Comparison of ENCODE assay signal across 16 cellular contexts in genomic region chr17:79830763-79831366, GRCh38. TPM values are rescaled to one million over a fixed set of nuclear protein-coding genes. Genes with fewer than 3 reads are reported as not detected.
DNase-seq lines count a peak whose midpoint lies in the region; ATAC-seq and TF ChIP-seq lines count a peak whose summit lies in the region.
"Had no signal": no experiment of that assay in that cellular context is flagged by ENCODE, and none has a peak within 500 bp of the region (broad histone marks: within the 10 kb centered on the region; RNA-seq: fewer than 3 reads in every experiment).

No MANE protein-coding gene starts in this region.

- peak overlapping the region; percentile 57 for H3K4me3 Mint-ChIP-seq in type B pancreatic cell
- H3K4me3 Mint-ChIP-seq in endothelial cell (ENCODE audit: unreplicated experiment), result no peak overlapping the region
- H3K4me3 Mint-ChIP-seq: activated CD8-positive, alpha-beta memory T cell treated with anti-CD3 and anti-CD28 coated beads, Interleukin-2, amount 10 ng/mL, durations not matched to agents 7 days and 5 days had no signal

- peak overlapping the region; percentile 86 for H3K27ac ChIP-seq in left ventricle myocardium inferior (replicated peaks)
- H3K27ac ChIP-seq: hepatocyte had no signal

- no peaks in the 10 kb centered on the region for H3K27me3 ChIP-seq in left ventricle myocardium inferior (ENCODE audit: low read depth)
- H3K27me3 ChIP-seq: hepatocyte had no signal

- no peak overlapping the region for H3K4me3 ChIP-seq in left ventricle myocardium inferior
- H3K4me3 ChIP-seq: hepatocyte, transverse colon had no signal

- intact Hi-C loops in left ventricle myocardium inferior (cut with micrococcal nuclease), result no loop called here
- intact Hi-C loops in left ventricle myocardium superior (cut with micrococcal nuclease), result no loop called here

- peaks cover 26% of the 10 kb centered on the region for H3K27me3 Mint-ChIP-seq in type B pancreatic cell
- H3K27me3 Mint-ChIP-seq in endothelial cell (ENCODE audit: unreplicated experiment), result peaks cover 37% of the 10 kb centered on the region

- peaks cover 58% of the 10 kb centered on the region for H3K4me1 ChIP-seq in left ventricle myocardium inferior

- H3K4me1 Mint-ChIP-seq in type B pancreatic cell (ENCODE audit: unreplicated experiment) (peaks cover 26% of the 10 kb centered on the region), endothelial cell (ENCODE audit: unreplicated experiment) (peaks cover 22% of the 10 kb centered on the region)

- DNase-seq in left ventricle myocardium inferior (no peak), left ventricle myocardium superior (no peak), RPMI8226 (peak; percentile 58), islet precursor cell (peak; percentile 59), type B pancreatic cell (ENCODE audit: extremely low spot score, unreplicated experiment) (no peak), NCI-H1105 (lab: John Stamatoyannopoulos, UW) (no peak), endothelial cell (ENCODE audit: low spot score) (no peak)
- DNase-seq: activated CD8-positive, alpha-beta memory T cell treated with anti-CD3 and anti-CD28 coated beads, Interleukin-2, amount 10 ng/mL, durations not matched to agents 7 days and 5 days; activated gamma-delta T cell; dermis blood vessel endothelial cell; DMS79; stimulated activated CD8-positive, alpha-beta memory T cell treated with anti-CD3 and anti-CD28 coated beads, Interleukin-4, amount 100 ng/mL, for 48 hours; transverse colon had no signal

- H3K9me3 ChIP-seq in left ventricle myocardium inferior (replicated peaks), result no peaks in the 10 kb centered on the region
- H3K9me3 ChIP-seq: esophagus muscularis mucosa, transverse colon had no signal

- no peaks in the 10 kb centered on the region for H3K9me3 Mint-ChIP-seq in type B pancreatic cell
- H3K9me3 Mint-ChIP-seq in endothelial cell (ENCODE audit: unreplicated experiment), result no peaks in the 10 kb centered on the region

- peaks cover 23% of the 10 kb centered on the region for H3K36me3 ChIP-seq in left ventricle myocardium inferior

- H3K27ac Mint-ChIP-seq in type B pancreatic cell (no peak overlapping the region), endothelial cell (ENCODE audit: unreplicated experiment) (no peak overlapping the region)
- H3K27ac Mint-ChIP-seq: activated CD8-positive, alpha-beta memory T cell treated with anti-CD3 and anti-CD28 coated beads, Interleukin-2, amount 10 ng/mL, durations not matched to agents 7 days and 5 days had no signal

- no peak for TF ChIP-seq CTCF in left ventricle myocardium inferior (IDR thresholded peaks at IDR 0.05; ENCODE audit: borderline replicate concordance)
- TF ChIP-seq CTCF in type B pancreatic cell (conservative IDR thresholded peaks at IDR 0.05), result no peak
- no peak for TF ChIP-seq CTCF in endothelial cell (IDR thresholded peaks at IDR 0.05; ENCODE audit: unreplicated experiment)

- H3K36me3 Mint-ChIP-seq in type B pancreatic cell (peaks cover 9% of the 10 kb centered on the region), endothelial cell (ENCODE audit: low read depth, unreplicated experiment) (peaks cover 4% of the 10 kb centered on the region)

- ATAC-seq in left ventricle myocardium superior, result no peak
- ATAC-seq in HG03520 (IDR thresholded peaks at IDR 0.05; ENCODE audit: unreplicated experiment), result no peak
- ATAC-seq: activated CD8-positive, alpha-beta memory T cell treated with anti-CD3 and anti-CD28 coated beads, Interleukin-2, amount 10 ng/mL, durations not matched to agents 7 days and 5 days had no signal

RNA-seq across cellular contexts. Expression of gene CBX4, which starts 8.4 kb away (rescaled TPM):
- total RNA-seq in left ventricle myocardium inferior, result 28.7 TPM
- 27.4 TPM for total RNA-seq in left ventricle myocardium superior
- 39.6 and 76.2 TPM in 2 replicates for total RNA-seq in type B pancreatic cell (ENCODE audit: low replicate concordance)
- total RNA-seq in endothelial cell (ENCODE audit: unreplicated experiment), result 6.8 TPM

RNA-seq across cellular contexts. Expression of gene CBX8, which starts 34.0 kb away (rescaled TPM):
- 7.5 TPM for total RNA-seq in left ventricle myocardium inferior
- total RNA-seq in left ventricle myocardium superior, result 8.2 TPM
- total RNA-seq in type B pancreatic cell (ENCODE audit: low replicate concordance), result 13.3 and 16.0 TPM in 2 replicates
- total RNA-seq in endothelial cell (ENCODE audit: unreplicated experiment), result 3.3 TPM

RNA-seq across cellular contexts. Expression of gene CBX2, which starts 52.9 kb away (rescaled TPM):
- total RNA-seq in left ventricle myocardium inferior (2.6 TPM), left ventricle myocardium superior (2.9 TPM), type B pancreatic cell (ENCODE audit: low replicate concordance) (21.6 and 72.0 TPM in 2 replicates), endothelial cell (ENCODE audit: unreplicated experiment) (50.0 TPM)

Comparison
In these comparisons a context has a peak if more than half of its experiments do, and no peak if none do; other contexts are left out.
1. DNase-seq: peak in RPMI8226 (single experiment) and islet precursor cell (single experiment); none in left ventricle myocardium inferior (single experiment), left ventricle myocardium superior (single experiment), type B pancreatic cell (single experiment), NCI-H1105 (single experiment) and endothelial cell (single experiment).